ENCODE assay signal across 24 cellular contexts in the genomic region with DNA sequence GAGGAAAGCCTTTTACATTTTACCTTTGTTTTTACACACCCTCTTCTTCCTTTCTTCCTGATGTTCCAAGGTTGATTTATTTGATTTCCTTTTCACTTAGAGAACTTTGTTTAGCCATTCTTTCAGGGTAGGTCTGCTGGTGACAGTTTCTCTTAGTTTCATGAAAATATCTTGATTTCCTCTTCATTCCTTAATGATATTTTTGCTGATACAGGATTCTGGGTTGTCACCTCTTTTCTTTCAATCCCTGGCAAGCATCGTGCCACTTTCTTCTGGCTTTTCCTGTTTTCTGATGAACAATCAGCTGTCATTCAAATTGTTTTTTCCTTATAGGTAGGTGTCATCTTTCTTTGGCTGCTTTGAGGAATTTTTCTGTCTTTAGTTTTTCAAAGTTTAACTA.
DNase-seq lines count a peak whose midpoint lies in the region; ATAC-seq and TF ChIP-seq lines count a peak whose summit lies in the region.
"Had no signal": no experiment of that assay in that cellular context is flagged by ENCODE, and none has a peak within 500 bp of the region (broad histone marks: within the 10 kb centered on the region; RNA-seq: fewer than 3 reads in every experiment).

No MANE protein-coding gene starts in this region.

- H3K4me3 Mint-ChIP-seq in activated naive CD8-positive, alpha-beta T cell, result no peak overlapping the region
- H3K4me3 Mint-ChIP-seq in activated naive CD8-positive, alpha-beta T cell treated with anti-CD3 and anti-CD28 coated beads, Interleukin-2, amount 50 U/mL, for 24 hours, result no peak overlapping the region
- H3K4me3 Mint-ChIP-seq in activated T-helper 17 cell treated with anti-CD3 and anti-CD28 coated beads, Interleukin-2, amount 50 U/mL, for 72 hours, result no peak overlapping the region
- H3K4me3 Mint-ChIP-seq in dendritic cell treated with granulocyte-macrophage colony-stimulating factor and Interleukin-4, amounts not matched to agents 40 ng/mL and 50 ng/mL, for 4 days, result no peak overlapping the region
- H3K4me3 Mint-ChIP-seq in type B pancreatic cell, result no peak overlapping the region
- H3K4me3 Mint-ChIP-seq: CD4-positive, alpha-beta memory T cell had no signal

- no peak for ATAC-seq in activated naive CD8-positive, alpha-beta T cell treated with anti-CD3 and anti-CD28 coated beads, Interleukin-2, amount 50 U/mL, for 24 hours
- ATAC-seq in activated T-helper 17 cell treated with anti-CD3 and anti-CD28 coated beads, Interleukin-2, amount 50 U/mL, for 72 hours (replicated peaks), result no peak
- ATAC-seq in aorta (ENCODE audit: low FRiP score) (no peak), GM21717 (IDR thresholded peaks at IDR 0.05; ENCODE audit: unreplicated experiment) (no peak)
- ATAC-seq: GM12878 had no signal

- no peak for DNase-seq in activated naive CD8-positive, alpha-beta T cell treated with anti-CD3 and anti-CD28 coated beads, Interleukin-2, amount 50 U/mL, for 24 hours
- DNase-seq in type B pancreatic cell (ENCODE audit: extremely low spot score, unreplicated experiment) (no peak), NCI-H128 (lab: John Stamatoyannopoulos, UW; ENCODE audit: unreplicated experiment) (no peak), aorta (no peak)
- DNase-seq: ACHN; BE2C; C1 segment of cervical spinal cord; CD4-positive, alpha-beta memory T cell; CD8-positive, alpha-beta memory T cell; COR-L47; DMS 273 treated with DMSO at 0.1 percent for 48 hours; DMS153; DMS53; DMS79; DND-41; EL; GDM1 had no signal

- no peak overlapping the region for H3K27ac ChIP-seq in aorta (ENCODE audit: low read depth in 1 of 2, low read length in 2 of 2)
- H3K27ac ChIP-seq: 22Rv1, BLaER1 had no signal

- peaks cover 36% of the 10 kb centered on the region for H3K9me3 Mint-ChIP-seq in activated naive CD8-positive, alpha-beta T cell (ENCODE audit: low read depth)
- H3K9me3 Mint-ChIP-seq in activated naive CD8-positive, alpha-beta T cell treated with anti-CD3 and anti-CD28 coated beads, Interleukin-2, amount 50 U/mL, for 24 hours, result peaks cover 56% of the 10 kb centered on the region
- H3K9me3 Mint-ChIP-seq in activated T-helper 17 cell treated with anti-CD3 and anti-CD28 coated beads, Interleukin-2, amount 50 U/mL, for 72 hours, result peaks cover 17% of the 10 kb centered on the region
- H3K9me3 Mint-ChIP-seq in dendritic cell treated with granulocyte-macrophage colony-stimulating factor and Interleukin-4, amounts not matched to agents 40 ng/mL and 50 ng/mL, for 4 days, result peaks cover 45% of the 10 kb centered on the region
- H3K9me3 Mint-ChIP-seq in type B pancreatic cell, result peaks cover 28% of the 10 kb centered on the region

- peaks cover 43% of the 10 kb centered on the region for H3K36me3 Mint-ChIP-seq in activated naive CD8-positive, alpha-beta T cell
- H3K36me3 Mint-ChIP-seq in activated naive CD8-positive, alpha-beta T cell treated with anti-CD3 and anti-CD28 coated beads, Interleukin-2, amount 50 U/mL, for 24 hours (ENCODE audit: low read depth), result peaks cover 56% of the 10 kb centered on the region
- peaks cover 44% of the 10 kb centered on the region for H3K36me3 Mint-ChIP-seq in activated T-helper 17 cell treated with anti-CD3 and anti-CD28 coated beads, Interleukin-2, amount 50 U/mL, for 72 hours (ENCODE audit: low read depth)
- peaks cover 60% of the 10 kb centered on the region for H3K36me3 Mint-ChIP-seq in dendritic cell treated with granulocyte-macrophage colony-stimulating factor and Interleukin-4, amounts not matched to agents 40 ng/mL and 50 ng/mL, for 4 days (ENCODE audit: low read depth)
- H3K36me3 Mint-ChIP-seq in type B pancreatic cell, result peaks cover 27% of the 10 kb centered on the region

- no peak for TF ChIP-seq CTCF in type B pancreatic cell (conservative IDR thresholded peaks at IDR 0.05)

- peak overlapping the region; percentile 51 for H3K27ac Mint-ChIP-seq in activated naive CD8-positive, alpha-beta T cell
- no peak overlapping the region for H3K27ac Mint-ChIP-seq in activated naive CD8-positive, alpha-beta T cell treated with anti-CD3 and anti-CD28 coated beads, Interleukin-2, amount 50 U/mL, for 24 hours
- peak overlapping the region; percentile 29 for H3K27ac Mint-ChIP-seq in activated T-helper 17 cell treated with anti-CD3 and anti-CD28 coated beads, Interleukin-2, amount 50 U/mL, for 72 hours
- peak overlapping the region; percentile 8 for H3K27ac Mint-ChIP-seq in dendritic cell treated with granulocyte-macrophage colony-stimulating factor and Interleukin-4, amounts not matched to agents 40 ng/mL and 50 ng/mL, for 4 days
- H3K27ac Mint-ChIP-seq in type B pancreatic cell, result peak overlapping the region; percentile 2

- H3K4me1 Mint-ChIP-seq in activated naive CD8-positive, alpha-beta T cell (ENCODE audit: low read depth), result peaks cover 38% of the 10 kb centered on the region
- peaks cover 42% of the 10 kb centered on the region for H3K4me1 Mint-ChIP-seq in activated naive CD8-positive, alpha-beta T cell treated with anti-CD3 and anti-CD28 coated beads, Interleukin-2, amount 50 U/mL, for 24 hours
- peaks cover 51% of the 10 kb centered on the region for H3K4me1 Mint-ChIP-seq in activated T-helper 17 cell treated with anti-CD3 and anti-CD28 coated beads, Interleukin-2, amount 50 U/mL, for 72 hours
- H3K4me1 Mint-ChIP-seq in dendritic cell treated with granulocyte-macrophage colony-stimulating factor and Interleukin-4, amounts not matched to agents 40 ng/mL and 50 ng/mL, for 4 days (ENCODE audit: low read depth), result peaks cover 63% of the 10 kb centered on the region
- H3K4me1 Mint-ChIP-seq in type B pancreatic cell (ENCODE audit: unreplicated experiment), result peaks cover 11% of the 10 kb centered on the region

- no peaks in the 10 kb centered on the region for H3K4me1 ChIP-seq in aorta (ENCODE audit: control insufficient read depth in 1 of 2, insufficient read depth in 2 of 2, low read length in 2 of 2)
- H3K4me1 ChIP-seq: BE2C had no signal

- 87 to 94% methylated on average over 1 of the region's 1 CpG for WGBS in aorta, 2 donors

- H3K27me3 ChIP-seq in aorta (ENCODE audit: control insufficient read depth in 1 of 2, insufficient read depth in 2 of 2, low read length in 1 of 2), result no peaks in the 10 kb centered on the region
- H3K27me3 ChIP-seq: BE2C, BLaER1 had no signal

- intact Hi-C loops in dendritic cell treated with granulocyte-macrophage colony-stimulating factor and Interleukin-4, amounts not matched to agents 40 ng/mL and 50 ng/mL, for 4 days (cut with micrococcal nuclease), result no loop called here
- intact Hi-C loops in aorta (cut with DNase I), result no loop called here

- H3K9me3 ChIP-seq in aorta (ENCODE audit: control insufficient read depth, low read length), result peaks cover under 1% of the 10 kb centered on the region
- H3K9me3 ChIP-seq: BE2C had no signal

- no peaks in the 10 kb centered on the region for H3K27me3 Mint-ChIP-seq in activated naive CD8-positive, alpha-beta T cell
- no peaks in the 10 kb centered on the region for H3K27me3 Mint-ChIP-seq in activated naive CD8-positive, alpha-beta T cell treated with anti-CD3 and anti-CD28 coated beads, Interleukin-2, amount 50 U/mL, for 24 hours
- no peaks in the 10 kb centered on the region for H3K27me3 Mint-ChIP-seq in activated T-helper 17 cell treated with anti-CD3 and anti-CD28 coated beads, Interleukin-2, amount 50 U/mL, for 72 hours
- no peaks in the 10 kb centered on the region for H3K27me3 Mint-ChIP-seq in dendritic cell treated with granulocyte-macrophage colony-stimulating factor and Interleukin-4, amounts not matched to agents 40 ng/mL and 50 ng/mL, for 4 days
- no peaks in the 10 kb centered on the region for H3K27me3 Mint-ChIP-seq in type B pancreatic cell
- H3K27me3 Mint-ChIP-seq: CD4-positive, alpha-beta memory T cell had no signal

- no peak overlapping the region for H3K4me3 ChIP-seq in aorta (ENCODE audit: low read length in 2 of 2)
- H3K4me3 ChIP-seq: BLaER1, GM12878 had no signal

- no peaks in the 10 kb centered on the region for H3K36me3 ChIP-seq in aorta (ENCODE audit: control insufficient read depth in 1 of 2, insufficient read depth in 2 of 2, low read length in 1 of 2)
- H3K36me3 ChIP-seq: BE2C had no signal
